Comparison of ENCODE assay signal across 9 cellular contexts in genomic region chr2:230472619-230473018, GRCh38. TPM values are rescaled to one million over a fixed set of nuclear protein-coding genes. Genes with fewer than 3 reads are reported as not detected.
DNase-seq lines count a peak whose midpoint lies in the region; ATAC-seq and TF ChIP-seq lines count a peak whose summit lies in the region.
"Had no signal": no experiment of that assay in that cellular context is flagged by ENCODE, and none has a peak within 500 bp of the region (broad histone marks: within the 10 kb centered on the region; RNA-seq: fewer than 3 reads in every experiment).

No MANE protein-coding gene starts in this region.

- H3K23ac ChIP-seq in mesendoderm (ENCODE audit: low read length): no peak overlapping the region

- H3K9me2 ChIP-seq in HCT116 (ENCODE audit: insufficient read depth): no peaks in the 10 kb centered on the region

- RAD21 ChIA-PET in HCT116 (lab: Charles Lee; ENCODE audit: low non-redundant PET in 1 of 2, low total read pairs in 2 of 2, uncharacterized antibody in 2 of 2, unreplicated experiment in 2 of 2): no interaction called here

- DNase-seq in AG09309 (ENCODE audit: low read depth) (peak; percentile 17), HCT116 (ENCODE audit: low read depth, low spot score) (peak; percentile 16), kidney epithelial cell (ENCODE audit: low read depth) (peak; percentile 26), superior temporal gyrus (ENCODE audit: extremely low spot score) (no peak), mesendoderm (no peak), left ventricle myocardium inferior (no peak)
- DNase-seq in activated CD8-positive, alpha-beta memory T cell treated with anti-CD3 and anti-CD28 coated beads, Interleukin-2, amount 50 U/mL, for 24 hours (ENCODE audit: extremely low read depth): peak; percentile 14
- DNase-seq: retina had no signal

- H3K4me3 ChIP-seq in AG09309 (ENCODE audit: control insufficient read depth, low read depth, low read length): no peak overlapping the region
- H3K4me3 ChIP-seq in HCT116 (replicated peaks in 1 of 2; ENCODE audit: low read depth in 1 of 2, low read length in 2 of 2): no peak overlapping the region
- no peak overlapping the region for H3K4me3 ChIP-seq in kidney epithelial cell (ENCODE audit: low read depth, low read length)
- H3K4me3 ChIP-seq in mesendoderm (ENCODE audit: low read length): no peak overlapping the region
- H3K4me3 ChIP-seq in left ventricle myocardium inferior: no peak overlapping the region

- BruUV-seq in HCT116 (replicated peaks; lab: Mats Ljungman, UMichigan): no TSS peak

- no peaks in the 10 kb centered on the region for H4K20me1 ChIP-seq in HCT116 (ENCODE audit: insufficient read depth)

- H2AFZ ChIP-seq in HCT116 (ENCODE audit: low read depth, low read length, poor library complexity, severe bottlenecking): no peak overlapping the region

- H4K8ac ChIP-seq in mesendoderm (ENCODE audit: low read depth, low read length): no peak overlapping the region

- intact Hi-C loops in HCT116 (cut with micrococcal nuclease) (no loop called here), left ventricle myocardium inferior (cut with micrococcal nuclease) (no loop called here)

- ATAC-seq in HCT116: peak; percentile 54
- no peak for ATAC-seq in HG02678 (IDR thresholded peaks at IDR 0.05; ENCODE audit: unreplicated experiment)

- H3K27ac ChIP-seq in HCT116 (ENCODE audit: low read depth, low read length) (no peak overlapping the region), mesendoderm (ENCODE audit: low read depth, low read length) (no peak overlapping the region), left ventricle myocardium inferior (replicated peaks) (no peak overlapping the region)

- H2AK5ac ChIP-seq in mesendoderm (ENCODE audit: low read length): no peak overlapping the region

- H3K9ac ChIP-seq in HCT116 (ENCODE audit: low read length) (no peak overlapping the region), mesendoderm (ENCODE audit: low read length) (no peak overlapping the region)

- CTCF ChIA-PET in HCT116 (lab: Charles Lee): no interaction called here

- H3K4me2 ChIP-seq in HCT116 (ENCODE audit: low read length) (peak overlapping the region; percentile 23), mesendoderm (ENCODE audit: low read length) (no peak overlapping the region)

- H3K4me1 ChIP-seq in HCT116 (ENCODE audit: control insufficient read depth in 1 of 2, insufficient read depth in 2 of 2, low read length in 2 of 2): peaks cover 0 to 16% of the 10 kb centered on the region in 2 experiments; a peak in 2 of 4 replicates
- no peaks in the 10 kb centered on the region for H3K4me1 ChIP-seq in mesendoderm (ENCODE audit: control insufficient read depth, low read depth, low read length)
- no peaks in the 10 kb centered on the region for H3K4me1 ChIP-seq in left ventricle myocardium inferior

- no peak overlapping the region for H3K18ac ChIP-seq in mesendoderm (ENCODE audit: low read length)

- H3K36me3 ChIP-seq in HCT116 (ENCODE audit: control insufficient read depth in 1 of 2, insufficient read depth in 2 of 2, low read length in 2 of 2) (no peaks in the 10 kb centered on the region), kidney epithelial cell (ENCODE audit: control insufficient read depth, insufficient read depth, low read length) (no peaks in the 10 kb centered on the region), mesendoderm (ENCODE audit: control insufficient read depth, insufficient read depth, low read length) (no peaks in the 10 kb centered on the region), left ventricle myocardium inferior (peaks cover 76% of the 10 kb centered on the region)

- H3K9me3 ChIP-seq in HCT116 (ENCODE audit: control insufficient read depth in 1 of 2, insufficient read depth in 1 of 2, low read depth in 1 of 2, low read length in 2 of 2) (no peaks in the 10 kb centered on the region), left ventricle myocardium inferior (replicated peaks) (peaks cover 18% of the 10 kb centered on the region)

- H3K27me3 ChIP-seq in HCT116 (ENCODE audit: insufficient read depth, low read length) (no peaks in the 10 kb centered on the region), kidney epithelial cell (ENCODE audit: control insufficient read depth, insufficient read depth, low read length) (no peaks in the 10 kb centered on the region), mesendoderm (ENCODE audit: insufficient read depth, low read length, poor library complexity) (no peaks in the 10 kb centered on the region), left ventricle myocardium inferior (ENCODE audit: low read depth) (no peaks in the 10 kb centered on the region)

- H2BK15ac ChIP-seq in mesendoderm (replicated peaks; ENCODE audit: low read depth): no peak overlapping the region

- H3K4ac ChIP-seq in mesendoderm (ENCODE audit: low read depth, low read length): no peak overlapping the region

- no peaks in the 10 kb centered on the region for H3K79me1 ChIP-seq in mesendoderm (ENCODE audit: low read length)

- no peaks in the 10 kb centered on the region for H3K79me2 ChIP-seq in HCT116 (ENCODE audit: insufficient read depth, low read length)
- no peaks in the 10 kb centered on the region for H3K79me2 ChIP-seq in mesendoderm (ENCODE audit: control insufficient read depth, insufficient read depth, low read length)

- no peak overlapping the region for H4K5ac ChIP-seq in mesendoderm (ENCODE audit: low read length)

- TF ChIP-seq RAD21 in HCT116 (IDR thresholded peaks at IDR 0.05; ENCODE audit: low read depth): no peak

- H2BK5ac ChIP-seq in mesendoderm (ENCODE audit: low read length): no peak overlapping the region

- POLR2A ChIA-PET in HCT116 (lab: Charles Lee): no interaction called here

- TF ChIP-seq POLR2A in HCT116 (IDR thresholded peaks at IDR 0.05; ENCODE audit: borderline replicate concordance, extremely low read depth, insufficient read depth, insufficient read length): no peak

- no peak overlapping the region for H3K56ac ChIP-seq in mesendoderm (ENCODE audit: low read length)

- no peak for TF ChIP-seq CTCF in AG09309 (IDR thresholded peaks at IDR 0.05; ENCODE audit: control insufficient read depth, insufficient read depth, low read depth, low read length, missing control alignments)
- TF ChIP-seq CTCF in HCT116 (IDR thresholded peaks at IDR 0.05 in 2 of 3, conservative IDR thresholded peaks at IDR 0.05 in 1 of 3; ENCODE audit: borderline replicate concordance in 1 of 3, insufficient read depth in 1 of 3, low read depth in 2 of 3, low read length in 2 of 3): no peak
- TF ChIP-seq CTCF in kidney epithelial cell (IDR thresholded peaks at IDR 0.05; ENCODE audit: insufficient read depth, low read length, poor library complexity, severe bottlenecking): no peak
- TF ChIP-seq CTCF in left ventricle myocardium inferior (IDR thresholded peaks at IDR 0.05; ENCODE audit: borderline replicate concordance): no peak

- no peak overlapping the region for H2BK120ac ChIP-seq in mesendoderm (ENCODE audit: low read depth, low read length)

TF ChIP-seq in HCT116, 20 proteins besides CTCF, POLR2A, EP300 and RAD21 (continues in another document):
- TF ChIP-seq EZH2phosphoT487 (IDR thresholded peaks at IDR 0.05; ENCODE audit: borderline replicate concordance): no peak
- TF ChIP-seq JUND (IDR thresholded peaks at IDR 0.05): peak; percentile 53
- TF ChIP-seq ZBTB33 (IDR thresholded peaks at IDR 0.05; ENCODE audit: extremely low read depth, insufficient replicate concordance, low read length): no peak
- TF ChIP-seq TCF7L2 (IDR thresholded peaks at IDR 0.05; ENCODE audit: borderline replicate concordance, extremely low read depth, insufficient read depth, insufficient read length): no peak
- TF ChIP-seq ATF3 (IDR thresholded peaks at IDR 0.05): no peak
- TF ChIP-seq EZH2 (IDR thresholded peaks at IDR 0.05): no peak

RNA-seq across cellular contexts. Expression of gene SP100, which starts 56.6 kb away (rescaled TPM):
- total RNA-seq in HCT116 (2021; ENCODE audit: unreplicated experiment): 48.1 TPM
- 25.3 and 27.0 TPM in 2 replicates for polyA plus RNA-seq in HCT116 (2012)
- 48.0 and 53.8 TPM in 2 replicates for total RNA-seq in kidney epithelial cell
- polyA plus RNA-seq in mesendoderm (2013, experiment 1 of 2): 0.72 TPM
- polyA plus RNA-seq in mesendoderm (2013, experiment 2 of 2): 0.55 TPM
- 76.9 TPM for total RNA-seq in left ventricle myocardium inferior

Comparison
In these comparisons a context has a peak if more than half of its experiments do, and no peak if none do; other contexts are left out.
1. DNase-seq: peak in AG09309 (single experiment), HCT116 (single experiment), activated CD8-positive, alpha-beta memory T cell treated with anti-CD3 and anti-CD28 coated beads, Interleukin-2, amount 50 U/mL, for 24 hours (single experiment) and kidney epithelial cell (single experiment); none in superior temporal gyrus (single experiment), mesendoderm (single experiment) and left ventricle myocardium inferior (single experiment).